In the genomic region with DNA sequence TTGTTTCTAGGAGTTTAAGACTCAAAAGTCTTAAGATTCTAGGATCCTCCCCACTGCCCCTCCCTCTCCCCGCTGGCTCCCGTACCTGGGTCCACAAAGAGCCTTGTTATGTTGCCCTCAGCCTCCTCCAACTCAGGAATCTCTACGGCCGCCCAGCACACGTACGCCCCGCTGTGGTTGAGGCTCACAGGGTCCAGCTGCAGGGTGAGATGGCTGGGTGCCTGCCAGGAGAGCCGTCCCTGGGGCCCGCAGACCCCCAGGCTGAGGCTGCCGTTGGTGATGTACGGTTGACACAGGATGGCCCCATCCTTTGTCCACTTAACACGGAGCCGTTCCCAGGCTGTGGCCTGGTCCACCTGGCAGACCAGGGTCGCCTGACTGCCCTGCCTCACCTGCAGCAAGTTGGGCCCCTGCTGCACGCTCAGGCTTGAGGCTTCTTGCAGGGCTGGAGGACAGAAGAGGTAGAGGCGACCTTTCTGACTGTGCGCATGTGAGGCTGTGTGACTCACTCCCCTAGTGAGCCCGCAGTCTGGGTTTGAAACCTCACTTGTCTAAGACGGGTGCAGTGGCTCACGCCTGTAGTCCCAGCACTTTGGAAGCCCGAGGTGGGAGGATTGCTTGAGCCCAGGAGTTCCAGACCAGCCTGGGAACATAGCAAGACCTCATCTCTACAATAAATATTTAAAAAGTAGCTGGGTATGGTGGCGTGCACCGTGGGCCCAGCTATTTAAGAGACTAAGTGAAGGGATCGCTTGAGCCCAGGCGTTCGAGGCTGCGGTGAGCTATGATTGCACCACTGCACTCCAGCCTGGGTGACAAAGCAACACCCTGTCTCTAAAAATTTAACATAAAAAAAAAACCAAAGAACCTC, we compare ENCODE assay signal across 19 cellular contexts. TPM values are rescaled to one million over a fixed set of nuclear protein-coding genes. Genes with fewer than 3 reads are reported as not detected.
DNase-seq lines count a peak whose midpoint lies in the region; ATAC-seq, FAIRE-seq and TF ChIP-seq lines count a peak whose summit lies in the region.
"Had no signal": no experiment of that assay in that cellular context is flagged by ENCODE, and none has a peak within 500 bp of the region (broad histone marks: within the 10 kb centered on the region; RNA-seq: fewer than 3 reads in every experiment).

No MANE protein-coding gene starts in this region.

- POLR2A ChIA-PET in T-cell (lab: Charles Lee) (no interaction called here), H1 (lab: Charles Lee; ENCODE audit: partially characterized antibody) (interaction anchor here (1.0 to 1.3 kb wide), 3 partner anchors 13 to 44 kb away, joined by 3 to 4 read pairs (median 3); no protein-coding TSS in a partner anchor)

- no peak overlapping the region; the same call in 1 of the 2 replicates for H3K18ac ChIP-seq in H1 (ENCODE audit: extremely low read depth, low read length)

- H3K4me3 Mint-ChIP-seq in T-cell, result no peak overlapping the region
- H3K4me3 Mint-ChIP-seq in progenitor cell of endocrine pancreas (ENCODE audit: low read depth), result no peak overlapping the region
- H3K4me3 Mint-ChIP-seq: memory B cell had no signal

- H3K4me1 ChIP-seq in H1 (replicated peaks in 1 of 4; ENCODE audit: control insufficient read depth in 3 of 4, insufficient read depth in 4 of 4, low read length in 3 of 4), result peaks cover 0 to 14% (median 1%) of the 10 kb centered on the region in 4 experiments; a peak in 5 of 7 replicates
- no peaks in the 10 kb centered on the region for H3K4me1 ChIP-seq in transverse colon
- H3K4me1 ChIP-seq: breast epithelium, thyroid gland had no signal

- peak overlapping the region; percentile 24; the same call in 1 of the 2 replicates for H2BK5ac ChIP-seq in H1 (ENCODE audit: low read depth, low read length)

- no peak overlapping the region for H2BK120ac ChIP-seq in H1 (replicated peaks; ENCODE audit: low read depth, low read length)

- H3K4me2 ChIP-seq in H1 (ENCODE audit: insufficient read depth in 1 of 2, low read depth in 2 of 2, low read length in 2 of 2), result no peak overlapping the region
- H3K4me2 ChIP-seq: smooth muscle cell had no signal

- H3K9me3 ChIP-seq in H1 (ENCODE audit: insufficient read depth in 2 of 2, low read depth in 1 of 2, low read length in 1 of 2) (no peaks in the 10 kb centered on the region), transverse colon (no peaks in the 10 kb centered on the region)
- H3K9me3 ChIP-seq: breast epithelium, thyroid gland had no signal

- TF ChIP-seq CTCF in H1 (IDR thresholded peaks at IDR 0.05; ENCODE audit: control extremely low read depth in 1 of 3, insufficient read depth in 1 of 3, low read depth in 1 of 3, low read length in 3 of 3) (peak; percentile 21 to 40 (median 26)), progenitor cell of endocrine pancreas (IDR thresholded peaks at IDR 0.05; ENCODE audit: unreplicated experiment) (no peak), transverse colon (IDR thresholded peaks at IDR 0.05) (no peak)

- no peak overlapping the region for H3K14ac ChIP-seq in H1 (ENCODE audit: insufficient read length)

- H2AK5ac ChIP-seq in H1 (ENCODE audit: low read depth, low read length), result no peak overlapping the region

- CTCF ChIA-PET in T-cell (lab: Charles Lee) (interaction anchor here in 1 of 2 donors (0.7 kb wide), 1 partner anchor 32 kb away, joined by 3 read pairs; no protein-coding TSS in a partner anchor), H1 (lab: Charles Lee; ENCODE audit: partially characterized antibody) (interaction anchor here (0.6 to 4.9 kb wide), 8 partner anchors 10 to 58 kb away, joined by 3 to 47 read pairs (median 3); no protein-coding TSS in a partner anchor)

- H4K8ac ChIP-seq in H1 (ENCODE audit: extremely low read depth, insufficient read depth, low read length), result peak overlapping the region; percentile 66; the same call in 1 of the 2 replicates

- H3K36me3 ChIP-seq in H1 (ENCODE audit: control insufficient read depth in 2 of 4, insufficient read depth in 4 of 4, low read length in 3 of 4) (no peaks in the 10 kb centered on the region), transverse colon (no peaks in the 10 kb centered on the region)
- H3K36me3 ChIP-seq: breast epithelium, thyroid gland had no signal

- peak; percentile 39 for DNase-seq in activated T-cell treated with anti-CD3 and anti-CD28 coated beads for 48 hours (ENCODE audit: low read depth)
- DNase-seq in activated T-cell treated with anti-CD3 and anti-CD28 coated beads, Interleukin-2, amount 50 U/mL, for 1 hour, result no peak
- peak in 1 of 34 experiments; percentile 5 for DNase-seq in T-cell
- no peak for DNase-seq in H1 (ENCODE audit: low read depth in 1 of 2, low spot score in 2 of 2)
- DNase-seq in stimulated activated CD8-positive, alpha-beta memory T cell treated with anti-CD3 and anti-CD28 coated beads, Interleukin-4, amount 100 ng/mL, for 24 hours (ENCODE audit: low read depth), result peak; percentile 20
- DNase-seq in progenitor cell of endocrine pancreas (ENCODE audit: low spot score, unreplicated experiment), result no peak
- no peak for DNase-seq in NCI-H146 (lab: John Stamatoyannopoulos, UW)
- no peak for DNase-seq in transverse colon
- DNase-seq: effector CD4-positive, alpha-beta T cell; KG1; NCI-H1694 treated with DMSO at 0.1 percent for 48 hours; NCI-H82; thyroid gland had no signal

- intact Hi-C loops in transverse colon (cut with DNase I; ENCODE audit: low total_unique reads), result no loop called here

- H3K9me3 Mint-ChIP-seq in T-cell, result no peaks in the 10 kb centered on the region
- H3K9me3 Mint-ChIP-seq in progenitor cell of endocrine pancreas (ENCODE audit: low read depth), result no peaks in the 10 kb centered on the region

- H3K36me3 Mint-ChIP-seq in T-cell (no peaks in the 10 kb centered on the region), progenitor cell of endocrine pancreas (ENCODE audit: insufficient read depth) (no peaks in the 10 kb centered on the region)

- no peak overlapping the region for H4K91ac ChIP-seq in H1 (replicated peaks; ENCODE audit: insufficient read length, low read length)

- TF ChIP-seq EP300 in H1 (IDR thresholded peaks at IDR 0.05; ENCODE audit: borderline replicate concordance in 1 of 2, low read depth in 2 of 2, low read length in 2 of 2), result no peak
- no peak for TF ChIP-seq EP300 in transverse colon (IDR thresholded peaks at IDR 0.05; ENCODE audit: low read depth)

- H2BK20ac ChIP-seq in H1 (ENCODE audit: low read length), result no peak overlapping the region; the same call in 1 of the 2 replicates

- no peak for TF ChIP-seq POLR2A in H1 (IDR thresholded peaks at IDR 0.05; ENCODE audit: control extremely low read depth in 1 of 2, low read depth in 2 of 2, low read length in 2 of 2)
- TF ChIP-seq POLR2A in transverse colon (IDR thresholded peaks at IDR 0.05), result no peak

- in situ Hi-C loops in transverse colon (cut with MboI; ENCODE audit: low pct_ligation_motif_present in 1 of 4, low pct_unique_long_range_greater_than_20kb in 1 of 4, low sequenced_read_pairs in 3 of 4), result no loop called here

- no peak overlapping the region for H3K23ac ChIP-seq in H1 (ENCODE audit: insufficient read length)

- 81% methylated on average over 26 of the region's 27 CpGs; no CpG with 5 or more reads in 1 of the 2 experiments for WGBS in H1 (ENCODE audit: extremely low coverage in 1 of 2, insufficient coverage in 1 of 2, insufficient read length in 1 of 2, insufficient replicate concordance in 2 of 2, low coverage in 1 of 2, low lambda C conversion rate in 2 of 2, missing lambda C conversion rate in 1 of 2), 2 experiments
- 81 to 85% methylated on average over 8 to 23 of the region's 27 CpGs for WGBS in transverse colon (ENCODE audit: low coverage in 1 of 2), 2 donors

- peaks cover 25 to 32% (median 27%) of the 10 kb centered on the region in 3 donors for H3K4me1 Mint-ChIP-seq in T-cell
- H3K4me1 Mint-ChIP-seq in progenitor cell of endocrine pancreas (ENCODE audit: low read depth), result peaks cover 2% of the 10 kb centered on the region
- H3K4me1 Mint-ChIP-seq: memory B cell had no signal

- ATAC-seq in T-cell (replicated peaks in 1 of 4), result no peak
- ATAC-seq: HCT116 had no signal

- H3K27me3 Mint-ChIP-seq in T-cell, result peaks cover 0 to 2% of the 10 kb centered on the region in 2 donors
- peaks cover 6% of the 10 kb centered on the region for H3K27me3 Mint-ChIP-seq in progenitor cell of endocrine pancreas

- H4K20me1 ChIP-seq in H1 (replicated peaks in 1 of 2; ENCODE audit: control insufficient read depth in 1 of 2, insufficient read depth in 2 of 2, low read length in 2 of 2), result no peaks in the 10 kb centered on the region

- no peak overlapping the region for H3K4ac ChIP-seq in H1 (replicated peaks; ENCODE audit: insufficient read length, low read depth, low read length)

- TF ChIP-seq RAD21 in H1 (IDR thresholded peaks at IDR 0.05 in 1 of 2, conservative IDR thresholded peaks at IDR 0.05 in 1 of 2; ENCODE audit: low read depth in 2 of 2, low read length in 2 of 2), result peak; percentile 25 to 50; a peak in 3 of 4 replicates

- no peak overlapping the region for H4K5ac ChIP-seq in H1 (ENCODE audit: insufficient read length, low read depth, low read length)

- H2AFZ ChIP-seq in H1 (ENCODE audit: low read length), result no peak overlapping the region; the same call in 1 of the 2 replicates

- H2BK12ac ChIP-seq in H1 (ENCODE audit: low read depth, low read length), result peak overlapping the region; percentile 75; the same call in 1 of the 2 replicates

- H3K9ac ChIP-seq in H1 (replicated peaks in 1 of 4; ENCODE audit: extremely low read depth in 1 of 4, low read depth in 3 of 4, low read length in 3 of 4), result no peak overlapping the region

- no peak overlapping the region; the same call in 1 of the 2 replicates for H3K27ac ChIP-seq in H1 (ENCODE audit: low read depth, low read length)
- no peak overlapping the region for H3K27ac ChIP-seq in transverse colon
- H3K27ac ChIP-seq: breast epithelium, thyroid gland had no signal

- H3K79me2 ChIP-seq in H1 (ENCODE audit: control insufficient read depth in 1 of 2, insufficient read depth in 2 of 2, low read length in 2 of 2), result no peaks in the 10 kb centered on the region

- H3K4me3 ChIP-seq in H1 (ENCODE audit: extremely low read depth in 1 of 4, insufficient read depth in 2 of 4, low read depth in 3 of 4, low read length in 4 of 4) (no peak overlapping the region), transverse colon (no peak overlapping the region)
- H3K4me3 ChIP-seq: breast epithelium, smooth muscle cell, thyroid gland had no signal

- H2BK15ac ChIP-seq in H1 (ENCODE audit: low read length), result peak overlapping the region; percentile 72; the same call in 1 of the 2 replicates

- H3K27me3 ChIP-seq in H1 (replicated peaks in 1 of 4; ENCODE audit: control insufficient read depth in 3 of 4, extremely low read depth in 1 of 4, insufficient read depth in 3 of 4, low read length in 3 of 4) (no peaks in the 10 kb centered on the region), transverse colon (no peaks in the 10 kb centered on the region)
- H3K27me3 ChIP-seq: thyroid gland had no signal

- no peak overlapping the region for H3K56ac ChIP-seq in H1 (replicated peaks; ENCODE audit: insufficient read length, low read depth, low read length)

- FAIRE-seq in H1 (lab: Jason Lieb, UNC), result no peak

- H3K27ac Mint-ChIP-seq in T-cell (peak overlapping the region; percentile 77 to 85), progenitor cell of endocrine pancreas (no peak overlapping the region)
- H3K27ac Mint-ChIP-seq: memory B cell had no signal

- H3K79me1 ChIP-seq in H1 (ENCODE audit: low read depth, low read length), result no peaks in the 10 kb centered on the region

- H3K23me2 ChIP-seq in H1 (ENCODE audit: low read depth, low read length), result no peaks in the 10 kb centered on the region

RNA-seq across cellular contexts. Expression of a gene that starts 4.1 kb away (rescaled TPM):
- total RNA-seq in T-cell, result 10 to 100 TPM; 13.5 to 44.0 (median 32.4) TPM
- 0.38 and 0.41 TPM in 2 replicates for total RNA-seq in H1 (2021; fragmentation: NEBNext Ultra II Directional; extraction: Animal tissue kit (Norgen Biotek cat#: 25700))
- 0.39 and 0.58 TPM in 2 replicates for polyA plus RNA-seq in H1 (2011; rRNA removed)
- polyA plus RNA-seq in H1 (2011; cell fraction: cytosol; rRNA removed), result 0.40 TPM
- polyA plus RNA-seq in H1 (2011; cell fraction: nucleus; rRNA removed), result 0.17 TPM
- 0.19 to 0.50 TPM (median 0.50 TPM) in 3 of 4 replicates, not detected in the other for polyA plus RNA-seq in H1 (2012, experiment 1 of 2)
- polyA plus RNA-seq in H1 (2012, experiment 2 of 2), result 0.55 TPM
- polyA plus RNA-seq in H1 (2013, experiment 1 of 2), result 1.1 TPM
- polyA plus RNA-seq in H1 (2013, experiment 2 of 2), result 1.1 TPM
- polyA minus RNA-seq in H1 (2011; rRNA and poly(A)+ RNA removed), result not detected in 2 replicates
- polyA minus RNA-seq in H1 (2011; cell fraction: cytosol; rRNA and poly(A)+ RNA removed), result not detected
- not detected for polyA minus RNA-seq in H1 (2011; cell fraction: nucleus; rRNA and poly(A)+ RNA removed)
- not detected in 2 replicates for total RNA-seq in progenitor cell of endocrine pancreas
- 1 to 10 TPM in 2 of 4 donors, not detected in 2; 3.8 to 4.8 TPM for total RNA-seq in transverse colon
- total RNA-seq: breast epithelium, fibroblast of villous mesenchyme, smooth muscle cell, thyroid gland had no signal
- polyA plus RNA-seq: smooth muscle cell had no signal

RNA-seq across cellular contexts. Expression of a gene that starts 6.3 kb away (rescaled TPM):
- total RNA-seq in T-cell (1 to 10 TPM; 2.8 to 4.1 (median 3.4) TPM), progenitor cell of endocrine pancreas (22.2 and 25.1 TPM in 2 replicates), transverse colon (1 to 10 TPM in 2 of 4 donors, under 1 TPM in 1, not detected in 1; 0.68 to 2.9 (median 1.5) TPM)
- 54.8 and 58.8 TPM in 2 replicates for total RNA-seq in H1 (2021; fragmentation: NEBNext Ultra II Directional; extraction: Animal tissue kit (Norgen Biotek cat#: 25700))
- polyA plus RNA-seq in H1 (2011; rRNA removed), result 181 and 194 TPM in 2 replicates
- polyA plus RNA-seq in H1 (2011; cell fraction: cytosol; rRNA removed), result 135 TPM
- polyA plus RNA-seq in H1 (2011; cell fraction: nucleus; rRNA removed), result 150 TPM
- 50.5 to 86.8 TPM (median 84.0 TPM) in 4 replicates for polyA plus RNA-seq in H1 (2012, experiment 1 of 2)
- polyA plus RNA-seq in H1 (2012, experiment 2 of 2), result 95.6 TPM
- polyA plus RNA-seq in H1 (2013, experiment 1 of 2), result 46.1 TPM
- polyA plus RNA-seq in H1 (2013, experiment 2 of 2), result 42.6 TPM
- 26.0 and 38.0 TPM in 2 replicates for polyA minus RNA-seq in H1 (2011; rRNA and poly(A)+ RNA removed)
- 40.8 TPM for polyA minus RNA-seq in H1 (2011; cell fraction: cytosol; rRNA and poly(A)+ RNA removed)
- 25.0 TPM for polyA minus RNA-seq in H1 (2011; cell fraction: nucleus; rRNA and poly(A)+ RNA removed)
- total RNA-seq: omental fat pad, thyroid gland had no signal

RNA-seq across cellular contexts. Expression of a gene that starts 19.1 kb away (rescaled TPM):
- under 1 TPM in 1 of 5 donors, not detected in 4; 0.19 TPM for total RNA-seq in T-cell
- 5.8 and 7.3 TPM in 2 replicates for total RNA-seq in H1 (2021; fragmentation: NEBNext Ultra II Directional; extraction: Animal tissue kit (Norgen Biotek cat#: 25700))
- polyA plus RNA-seq in H1 (2011; rRNA removed), result 10.7 and 15.5 TPM in 2 replicates
- polyA plus RNA-seq in H1 (2011; cell fraction: cytosol; rRNA removed), result 6.7 TPM
- polyA plus RNA-seq in H1 (2011; cell fraction: nucleus; rRNA removed), result 29.9 TPM
- polyA plus RNA-seq in H1 (2012, experiment 1 of 2), result 3.0 to 7.8 TPM (median 5.7 TPM) in 4 replicates
- 15.8 TPM for polyA plus RNA-seq in H1 (2012, experiment 2 of 2)
- polyA plus RNA-seq in H1 (2013, experiment 1 of 2), result 4.3 TPM
- polyA plus RNA-seq in H1 (2013, experiment 2 of 2), result 4.3 TPM
- polyA minus RNA-seq in H1 (2011; rRNA and poly(A)+ RNA removed), result 1.2 and 1.9 TPM in 2 replicates
- polyA minus RNA-seq in H1 (2011; cell fraction: cytosol; rRNA and poly(A)+ RNA removed), result 2.8 TPM
- 3.5 TPM for polyA minus RNA-seq in H1 (2011; cell fraction: nucleus; rRNA and poly(A)+ RNA removed)
- total RNA-seq in progenitor cell of endocrine pancreas, result 0.74 and 0.82 TPM in 2 replicates
- 10 to 100 TPM in 3 of 4 donors, 1 to 10 TPM in 1; 7.6 to 51.4 (median 27.5) TPM for total RNA-seq in transverse colon
- total RNA-seq: breast epithelium, fibroblast of villous mesenchyme, smooth muscle cell, thyroid gland had no signal
- polyA plus RNA-seq: smooth muscle cell had no signal

RNA-seq across cellular contexts. Expression of a gene that starts 40.5 kb away (rescaled TPM):
- total RNA-seq in T-cell (1 to 10 TPM; 2.3 to 3.7 (median 2.9) TPM), progenitor cell of endocrine pancreas (35.6 and 41.0 TPM in 2 replicates), transverse colon (100 to 1,000 TPM; 146 to 680 (median 245) TPM)
- total RNA-seq in H1 (2021; fragmentation: NEBNext Ultra II Directional; extraction: Animal tissue kit (Norgen Biotek cat#: 25700)), result 15.3 and 18.1 TPM in 2 replicates
- polyA plus RNA-seq in H1 (2011; rRNA removed), result 33.6 and 37.3 TPM in 2 replicates
- polyA plus RNA-seq in H1 (2011; cell fraction: cytosol; rRNA removed), result 39.4 TPM
- polyA plus RNA-seq in H1 (2011; cell fraction: nucleus; rRNA removed), result 33.5 TPM
- polyA plus RNA-seq in H1 (2012, experiment 1 of 2), result 21.5 to 32.2 TPM (median 25.1 TPM) in 4 replicates
- 30.2 TPM for polyA plus RNA-seq in H1 (2012, experiment 2 of 2)
- 18.5 TPM for polyA plus RNA-seq in H1 (2013, experiment 1 of 2)
- polyA plus RNA-seq in H1 (2013, experiment 2 of 2), result 19.0 TPM
- 11.4 and 11.9 TPM in 2 replicates for polyA minus RNA-seq in H1 (2011; rRNA and poly(A)+ RNA removed)
- 12.0 TPM for polyA minus RNA-seq in H1 (2011; cell fraction: cytosol; rRNA and poly(A)+ RNA removed)
- polyA minus RNA-seq in H1 (2011; cell fraction: nucleus; rRNA and poly(A)+ RNA removed), result 8.0 TPM

RNA-seq across cellular contexts. Expression of a gene that starts 45.2 kb away (rescaled TPM):
- total RNA-seq in T-cell (10 to 100 TPM; 10.7 to 27.3 (median 22.6) TPM), progenitor cell of endocrine pancreas (62.2 and 64.2 TPM in 2 replicates), transverse colon (10 to 100 TPM; 16.5 to 96.5 (median 33.7) TPM)
- 24.2 and 27.7 TPM in 2 replicates for total RNA-seq in H1 (2021; fragmentation: NEBNext Ultra II Directional; extraction: Animal tissue kit (Norgen Biotek cat#: 25700))
- polyA plus RNA-seq in H1 (2011; rRNA removed), result 22.9 and 31.6 TPM in 2 replicates
- polyA plus RNA-seq in H1 (2011; cell fraction: cytosol; rRNA removed), result 25.7 TPM
- 32.1 TPM for polyA plus RNA-seq in H1 (2011; cell fraction: nucleus; rRNA removed)
- polyA plus RNA-seq in H1 (2012, experiment 1 of 2), result 15.1 to 38.3 TPM (median 35.6 TPM) in 4 replicates
- polyA plus RNA-seq in H1 (2012, experiment 2 of 2), result 21.6 TPM
- polyA plus RNA-seq in H1 (2013, experiment 1 of 2), result 15.0 TPM
- 12.4 TPM for polyA plus RNA-seq in H1 (2013, experiment 2 of 2)
- polyA minus RNA-seq in H1 (2011; rRNA and poly(A)+ RNA removed), result 10.8 and 12.6 TPM in 2 replicates
- polyA minus RNA-seq in H1 (2011; cell fraction: cytosol; rRNA and poly(A)+ RNA removed), result 13.0 TPM
- polyA minus RNA-seq in H1 (2011; cell fraction: nucleus; rRNA and poly(A)+ RNA removed), result 15.3 TPM

Comparison
In these comparisons a context has a peak if more than half of its experiments do, and no peak if none do; other contexts are left out.
1. DNase-seq: peak in activated T-cell treated with anti-CD3 and anti-CD28 coated beads for 48 hours (single experiment) and stimulated activated CD8-positive, alpha-beta memory T cell treated with anti-CD3 and anti-CD28 coated beads, Interleukin-4, amount 100 ng/mL, for 24 hours (single experiment); none in activated T-cell treated with anti-CD3 and anti-CD28 coated beads, Interleukin-2, amount 50 U/mL, for 1 hour (single experiment), H1 (0 of 2), progenitor cell of endocrine pancreas (single experiment), NCI-H146 (single experiment) and transverse colon (single experiment).
2. CTCF ChIP-seq: peak in H1 (3 of 3); none in progenitor cell of endocrine pancreas (single experiment) and transverse colon (0 of 5).